11 cellular contexts compared by ENCODE assay signal in the genomic region with DNA sequence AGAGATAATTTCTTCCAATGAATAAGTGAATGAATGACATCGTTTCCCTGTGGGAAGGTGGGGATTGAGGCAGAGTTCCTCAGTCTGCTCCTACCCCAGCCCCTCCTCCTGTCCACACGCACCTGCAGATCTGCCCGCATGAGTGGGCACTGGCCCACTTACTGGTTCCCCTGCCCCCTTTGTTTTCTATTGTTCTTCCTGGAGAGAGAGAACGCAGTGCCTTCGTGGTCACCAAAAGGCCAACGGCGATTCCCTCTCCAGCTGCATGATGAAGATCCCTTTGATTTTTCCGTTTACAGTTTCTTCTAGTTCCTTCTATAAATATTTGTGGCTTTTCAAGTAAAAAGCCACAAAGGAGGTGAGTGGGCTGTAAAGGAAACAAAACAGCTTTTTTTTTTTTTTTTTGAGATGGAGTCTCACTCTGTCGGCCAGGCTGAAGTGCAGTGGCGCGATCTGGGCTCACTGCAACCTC. TPM values are rescaled to one million over a fixed set of nuclear protein-coding genes. Genes with fewer than 3 reads are reported as not detected.
A peak's percentile ranks its signal among the peaks of the same experiment; 100 is the strongest.
DNase-seq lines count a peak whose midpoint lies in the region; ATAC-seq and TF ChIP-seq lines count a peak whose summit lies in the region.
"Had no signal": no experiment of that assay in that cellular context is flagged by ENCODE, and none has a peak within 500 bp of the region (broad histone marks: within the 10 kb centered on the region; RNA-seq: fewer than 3 reads in every experiment).

No MANE protein-coding gene starts in this region.

- 4% methylated on average over 11 of the region's 11 CpGs for WGBS in thymus
- 23 to 27% methylated on average over 11 of the region's 11 CpGs for WGBS in tibial nerve, 2 donors

- H3K27me3 ChIP-seq in thymus (ENCODE audit: control insufficient read depth, insufficient read depth) (no peaks in the 10 kb centered on the region), tibial nerve (no peaks in the 10 kb centered on the region)

- no peak for TF ChIP-seq POLR2A in tibial nerve (IDR thresholded peaks at IDR 0.05)

- H3K4me3 Mint-ChIP-seq in activated naive CD4-positive, alpha-beta T cell treated with anti-CD3 and anti-CD28 coated beads, Interleukin-2, amount 10 ng/mL, durations not matched to agents 7 days and 5 days, result peak overlapping the region; percentile 57

- peaks cover 9% of the 10 kb centered on the region for H3K36me3 Mint-ChIP-seq in activated naive CD4-positive, alpha-beta T cell treated with anti-CD3 and anti-CD28 coated beads, Interleukin-2, amount 10 ng/mL, durations not matched to agents 7 days and 5 days

- peak overlapping the region; percentile 73 for H3K27ac Mint-ChIP-seq in activated naive CD4-positive, alpha-beta T cell treated with anti-CD3 and anti-CD28 coated beads, Interleukin-2, amount 10 ng/mL, durations not matched to agents 7 days and 5 days

- peaks cover 41% of the 10 kb centered on the region for H3K4me1 Mint-ChIP-seq in activated naive CD4-positive, alpha-beta T cell treated with anti-CD3 and anti-CD28 coated beads, Interleukin-2, amount 10 ng/mL, durations not matched to agents 7 days and 5 days

- no peaks in the 10 kb centered on the region for H3K27me3 Mint-ChIP-seq in activated naive CD4-positive, alpha-beta T cell treated with anti-CD3 and anti-CD28 coated beads, Interleukin-2, amount 10 ng/mL, durations not matched to agents 7 days and 5 days

- DNase-seq in activated naive CD4-positive, alpha-beta T cell treated with anti-CD3 and anti-CD28 coated beads, Interleukin-2, amount 10 ng/mL, durations not matched to agents 7 days and 5 days, result no peak
- no peak for DNase-seq in activated naive CD4-positive, alpha-beta T cell (lab: John Stamatoyannopoulos, UW)
- peak; percentile 84 for DNase-seq in RPMI7951 (ENCODE audit: low read depth)
- peak; percentile 18 for DNase-seq in fibroblast of peridontal ligament (ENCODE audit: extremely low read depth)
- no peak for DNase-seq in central memory CD4-positive, alpha-beta T cell
- no peak for DNase-seq in tibial nerve (ENCODE audit: low spot score in 2 of 2)
- DNase-seq: Calu3; effector memory CD4-positive, alpha-beta T cell; NCI-H526 had no signal

- H3K9me3 ChIP-seq in thymus (ENCODE audit: control insufficient read depth) (no peaks in the 10 kb centered on the region), tibial nerve (no peaks in the 10 kb centered on the region)

- TF ChIP-seq EP300 in tibial nerve (IDR thresholded peaks at IDR 0.05), result no peak

- no peak for TF ChIP-seq CTCF in tibial nerve (IDR thresholded peaks at IDR 0.05)

- H3K4me1 ChIP-seq in thymus (ENCODE audit: control insufficient read depth, insufficient read depth, low read length) (peaks cover 15% of the 10 kb centered on the region), tibial nerve (peaks cover 0 to 29% (median 21%) of the 10 kb centered on the region in 4 donors)

- peaks cover 20% of the 10 kb centered on the region for H3K36me3 ChIP-seq in thymus (ENCODE audit: control insufficient read depth, insufficient read depth)
- H3K36me3 ChIP-seq in tibial nerve, result peaks cover 0 to 17% (median 0%) of the 10 kb centered on the region in 3 donors

- CTCF ChIA-PET in activated naive CD4-positive, alpha-beta T cell treated with anti-CD3 and anti-CD28 coated beads, Interleukin-2, amount 10 ng/mL, durations not matched to agents 7 days and 5 days (lab: Charles Lee), result no interaction called here

- no peak for ATAC-seq in GM18868 (IDR thresholded peaks at IDR 0.05; ENCODE audit: unreplicated experiment)

- no peak overlapping the region for H3K4me3 ChIP-seq in thymus (ENCODE audit: low read length)
- H3K4me3 ChIP-seq in tibial nerve, result no peak overlapping the region

- H3K27ac ChIP-seq in thymus (ENCODE audit: low read depth) (peak overlapping the region; percentile 36), tibial nerve (peak overlapping the region in 1 of 4 donors; percentile 15)

- no peaks in the 10 kb centered on the region for H3K9me3 Mint-ChIP-seq in activated naive CD4-positive, alpha-beta T cell treated with anti-CD3 and anti-CD28 coated beads, Interleukin-2, amount 10 ng/mL, durations not matched to agents 7 days and 5 days

RNA-seq across cellular contexts. Expression of a gene that starts 5.7 kb away (rescaled TPM):
- 29.7 and 38.4 TPM in 2 replicates for total RNA-seq in RPMI7951 (2014; rRNA removed; shearing (Covaris generic))
- polyA plus RNA-seq in thymus, result 48.4 TPM
- total RNA-seq in tibial nerve, result 100 to 1,000 TPM; 136 to 309 (median 143) TPM

RNA-seq across cellular contexts. Expression of a gene that starts 11.1 kb away (rescaled TPM):
- 15.6 and 20.7 TPM in 2 replicates for total RNA-seq in RPMI7951 (2014; rRNA removed; shearing (Covaris generic))
- polyA plus RNA-seq in thymus, result 122 TPM
- total RNA-seq in tibial nerve, result 100 to 1,000 TPM in 2 of 4 donors, 10 to 100 TPM in 2; 66.6 to 112 (median 87.6) TPM

RNA-seq across cellular contexts. Expression of a gene that starts 18.5 kb away (rescaled TPM):
- total RNA-seq in RPMI7951 (2014; rRNA removed; shearing (Covaris generic)), result 0.12 and 0.29 TPM in 2 replicates
- polyA plus RNA-seq in thymus, result 25.1 TPM
- 10 to 100 TPM in 3 of 4 donors, 1 to 10 TPM in 1; 4.2 to 18.9 (median 13.4) TPM for total RNA-seq in tibial nerve
- total RNA-seq: Calu3 had no signal

RNA-seq across cellular contexts. Expression of a gene that starts 57.5 kb away (rescaled TPM):
- total RNA-seq in RPMI7951 (2014; rRNA removed; shearing (Covaris generic)), result 32.1 and 34.8 TPM in 2 replicates
- 48.2 TPM for polyA plus RNA-seq in thymus
- 100 to 1,000 TPM in 1 of 4 donors, 10 to 100 TPM in 3; 24.9 to 137 (median 85.6) TPM for total RNA-seq in tibial nerve
- total RNA-seq: Calu3 had no signal

Comparison
In these comparisons a context has a peak if more than half of its experiments do, and no peak if none do; other contexts are left out.
1. DNase-seq: peak in RPMI7951 (single experiment) and fibroblast of peridontal ligament (single experiment); none in activated naive CD4-positive, alpha-beta T cell treated with anti-CD3 and anti-CD28 coated beads, Interleukin-2, amount 10 ng/mL, durations not matched to agents 7 days and 5 days (single experiment), activated naive CD4-positive, alpha-beta T cell (0 of 4), central memory CD4-positive, alpha-beta T cell (single experiment) and tibial nerve (0 of 2).